ENCODE assay signal across 16 cellular contexts in the genomic region with DNA sequence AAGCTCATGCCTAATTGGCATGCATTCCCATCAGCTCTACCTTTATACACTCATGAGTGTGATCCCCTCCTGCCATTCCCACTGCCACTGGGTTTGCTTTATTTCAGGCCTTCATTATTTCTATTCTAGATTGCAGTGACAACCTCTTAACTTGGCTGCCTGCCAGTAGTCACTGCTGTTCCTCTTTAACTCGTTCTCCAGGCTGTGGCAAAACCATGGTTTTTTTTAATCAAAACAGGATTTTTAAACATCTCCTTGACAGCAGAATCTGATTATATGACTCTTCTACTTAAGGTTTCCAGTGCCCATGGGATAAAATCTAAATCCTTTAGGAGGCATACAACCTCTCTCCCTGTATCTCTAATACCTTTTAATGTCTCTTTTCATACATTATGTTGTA.
DNase-seq lines count a peak whose midpoint lies in the region; ATAC-seq, FAIRE-seq and TF ChIP-seq lines count a peak whose summit lies in the region.
"Had no signal": no experiment of that assay in that cellular context is flagged by ENCODE, and none has a peak within 500 bp of the region (broad histone marks: within the 10 kb centered on the region; RNA-seq: fewer than 3 reads in every experiment).

No MANE protein-coding gene starts in this region.

- H3K27me3 ChIP-seq in neuronal stem cell (ENCODE audit: control insufficient read depth in 3 of 3, insufficient read depth in 3 of 3, low read depth in 1 of 3, low read length in 3 of 3) (no peaks in the 10 kb centered on the region), HepG2 (ENCODE audit: control insufficient read depth in 1 of 2, insufficient read depth in 2 of 2, low read length in 2 of 2) (no peaks in the 10 kb centered on the region)

- CTCF ChIA-PET in HepG2 (lab: Yijun Ruan, JAX; ENCODE audit: low intra/inter-chr PET ratio, low total read pairs): no interaction called here

- H3K9me3 ChIP-seq in neuronal stem cell (replicated peaks in 1 of 2; ENCODE audit: control insufficient read depth in 2 of 2, insufficient read depth in 1 of 2, low read depth in 1 of 2, low read length in 2 of 2): no peaks in the 10 kb centered on the region
- no peaks in the 10 kb centered on the region for H3K9me3 ChIP-seq in HepG2 (ENCODE audit: low read length)

- H4K8ac ChIP-seq in neuronal stem cell (ENCODE audit: low read depth, low read length): no peak overlapping the region

- intact Hi-C loops in HepG2 (cut with micrococcal nuclease; ENCODE audit: unreplicated experiment) (no loop called here), Right ventricle myocardium inferior (cut with DNase I) (no loop called here)

- TF ChIP-seq POLR2A in HepG2 (IDR thresholded peaks at IDR 0.05; ENCODE audit: insufficient read depth in 1 of 2, low read depth in 2 of 2, low read length in 2 of 2): no peak

- ATAC-seq in HepG2: no peak
- no peak for ATAC-seq in stimulated activated effector memory CD8-positive, alpha-beta T cell treated with anti-CD3 and anti-CD28 coated beads, Interleukin-12 subunit alpha, Interleukin-12 subunit beta, amount 100 ng/mL, for 72 hours
- ATAC-seq in Right ventricle myocardium inferior: no peak

- H3K79me2 ChIP-seq in HepG2 (ENCODE audit: insufficient read depth, low read length): no peaks in the 10 kb centered on the region

- H4K91ac ChIP-seq in neuronal stem cell (ENCODE audit: low read depth, low read length, poor library complexity): no peak overlapping the region

- H3K79me1 ChIP-seq in neuronal stem cell (ENCODE audit: low read depth, low read length): no peaks in the 10 kb centered on the region

- no peak overlapping the region for H3K4me2 ChIP-seq in neuronal stem cell (ENCODE audit: insufficient read depth, low read length, poor library complexity, severe bottlenecking)
- no peak overlapping the region for H3K4me2 ChIP-seq in HepG2 (ENCODE audit: low read depth, low read length)

- H3K9me3 Mint-ChIP-seq in stimulated activated effector memory CD8-positive, alpha-beta T cell treated with anti-CD3 and anti-CD28 coated beads, Interleukin-12 subunit alpha, Interleukin-12 subunit beta, amount 100 ng/mL, for 72 hours: peaks cover 18% of the 10 kb centered on the region
- H3K9me3 Mint-ChIP-seq: activated T-helper 1 cell treated with anti-CD3 and anti-CD28 coated beads, Interleukin-12 subunit alpha, Interleukin-12 subunit beta, Interleukin-2, Interleukin-4 antibody, amounts not matched to agents 30 ng/mL and 10 ng/mL and 1 ng/mL, durations not matched to agents 14 hours and 24 hours and 36 hours; H9 had no signal

- TF ChIP-seq EP300 in HepG2 (IDR thresholded peaks at IDR 0.05; ENCODE audit: low read depth in 2 of 2, low read length in 2 of 2): no peak
- no peak for TF ChIP-seq EP300 in HepG2 (CRISPR knock-in tag; IDR thresholded peaks at IDR 0.05; ENCODE audit: borderline replicate concordance)

- no peak overlapping the region for H2BK120ac ChIP-seq in neuronal stem cell (ENCODE audit: low read depth, low read length)

- H3K36me3 ChIP-seq in neuronal stem cell (replicated peaks in 1 of 2; ENCODE audit: control insufficient read depth in 2 of 2, insufficient read depth in 2 of 2, low read length in 2 of 2) (no peaks in the 10 kb centered on the region), HepG2 (replicated peaks in 1 of 2; ENCODE audit: control insufficient read depth in 1 of 2, insufficient read depth in 2 of 2, low read length in 2 of 2) (no peaks in the 10 kb centered on the region)

- in situ Hi-C loops in KBM-7 (cut with MboI; ENCODE audit: low pct_unique_long_range_greater_than_20kb, low sequenced_read_pairs): no loop called here
- in situ Hi-C loops in astrocyte of the cerebellum (cut with HindIII; ENCODE audit: low sequenced_read_pairs): no loop called here
- in situ Hi-C loops in HepG2 (cut with HindIII; ENCODE audit: extremely low pct_ligation_motif_present, low pct_unique_long_range_greater_than_20kb): no loop called here

- H3K9ac ChIP-seq in neuronal stem cell (ENCODE audit: low read depth, low read length, poor library complexity) (no peak overlapping the region), HepG2 (ENCODE audit: insufficient read depth, low read depth, low read length) (no peak overlapping the region)

- H3K4me1 ChIP-seq in neuronal stem cell (ENCODE audit: control insufficient read depth in 2 of 2, insufficient read depth in 1 of 2, low read depth in 1 of 2, low read length in 2 of 2): no peaks in the 10 kb centered on the region
- H3K4me1 ChIP-seq in HepG2 (ENCODE audit: insufficient read depth, low read length): no peaks in the 10 kb centered on the region

- H3K18ac ChIP-seq in neuronal stem cell (ENCODE audit: low read length): no peak overlapping the region

- H4K20me1 ChIP-seq in HepG2 (ENCODE audit: insufficient read depth, low read length): no peaks in the 10 kb centered on the region

- H3K27ac ChIP-seq in neuronal stem cell (replicated peaks; ENCODE audit: low read length) (no peak overlapping the region), HepG2 (ENCODE audit: extremely low read length, insufficient read depth, low read length) (no peak overlapping the region)
- H3K27ac ChIP-seq: dorsolateral prefrontal cortex, skin epidermis had no signal

- H3K4me3 Mint-ChIP-seq in stimulated activated effector memory CD8-positive, alpha-beta T cell treated with anti-CD3 and anti-CD28 coated beads, Interleukin-12 subunit alpha, Interleukin-12 subunit beta, amount 100 ng/mL, for 72 hours: no peak overlapping the region
- H3K4me3 Mint-ChIP-seq: activated T-helper 1 cell treated with anti-CD3 and anti-CD28 coated beads, Interleukin-12 subunit alpha, Interleukin-12 subunit beta, Interleukin-2, Interleukin-4 antibody, amounts not matched to agents 30 ng/mL and 10 ng/mL and 1 ng/mL, durations not matched to agents 14 hours and 24 hours and 36 hours; H9 had no signal

- no peak for FAIRE-seq in HepG2 (lab: Jason Lieb, UNC)

- POLR2A ChIA-PET in HepG2 (lab: Yijun Ruan, JAX): no interaction called here

- TF ChIP-seq CTCF in astrocyte of the cerebellum (IDR thresholded peaks at IDR 0.05; ENCODE audit: low read depth, low read length, missing control alignments) (no peak), HepG2 (CRISPR knock-in tag; IDR thresholded peaks at IDR 0.05) (no peak)

- TF ChIP-seq RAD21 in HepG2 (CRISPR knock-in tag; IDR thresholded peaks at IDR 0.05): no peak

- H2BK12ac ChIP-seq in neuronal stem cell (ENCODE audit: low read length): no peak overlapping the region

- H2BK15ac ChIP-seq in neuronal stem cell (ENCODE audit: low read length): no peak overlapping the region

- no peaks in the 10 kb centered on the region for H3K36me3 Mint-ChIP-seq in stimulated activated effector memory CD8-positive, alpha-beta T cell treated with anti-CD3 and anti-CD28 coated beads, Interleukin-12 subunit alpha, Interleukin-12 subunit beta, amount 100 ng/mL, for 72 hours

- no CpG with 5 or more reads among the region's 1 CpG for WGBS in neuronal stem cell (ENCODE audit: extremely low coverage in 2 of 2, insufficient read length in 2 of 2, insufficient replicate concordance in 1 of 2), 2 donors
- WGBS in HepG2 (ENCODE audit: low lambda C conversion rate): 0% methylated on average over 1 of the region's 1 CpG

- peak overlapping the region; percentile 5 for H2AFZ ChIP-seq in neuronal stem cell (ENCODE audit: low read length)
- H2AFZ ChIP-seq in HepG2 (ENCODE audit: low read length): no peak overlapping the region

- H3K27ac Mint-ChIP-seq in stimulated activated effector memory CD8-positive, alpha-beta T cell treated with anti-CD3 and anti-CD28 coated beads, Interleukin-12 subunit alpha, Interleukin-12 subunit beta, amount 100 ng/mL, for 72 hours: no peak overlapping the region
- H3K27ac Mint-ChIP-seq: activated T-helper 1 cell treated with anti-CD3 and anti-CD28 coated beads, Interleukin-12 subunit alpha, Interleukin-12 subunit beta, Interleukin-2, Interleukin-4 antibody, amounts not matched to agents 30 ng/mL and 10 ng/mL and 1 ng/mL, durations not matched to agents 14 hours and 24 hours and 36 hours; H9 had no signal

- H2AK5ac ChIP-seq in neuronal stem cell (ENCODE audit: low read depth, low read length): no peak overlapping the region

- BruUV-seq in HepG2 (replicated peaks; lab: Mats Ljungman, UMichigan): no TSS peak

- H3K14ac ChIP-seq in neuronal stem cell (ENCODE audit: low read length): no peak overlapping the region

- H3K23ac ChIP-seq in neuronal stem cell (ENCODE audit: low read depth, low read length, poor library complexity): no peak overlapping the region

- DNase-seq in KBM-7 (peak; percentile 21), NCI-H345 treated with DMSO at 0.1 percent for 48 hours (lab: John Stamatoyannopoulos, UW; ENCODE audit: unreplicated experiment) (peak; percentile 4), astrocyte of the cerebellum (ENCODE audit: low read depth) (peak; percentile 2), neuronal stem cell (ENCODE audit: low spot score) (no peak), HepG2 (ENCODE audit: low spot score) (no peak), iPS-NIHi7 (ENCODE audit: extremely low spot score) (no peak), Right ventricle myocardium inferior (ENCODE audit: missing footprints) (no peak)
- DNase-seq in stimulated activated effector memory CD8-positive, alpha-beta T cell treated with anti-CD3 and anti-CD28 coated beads, Interleukin-12 subunit alpha, Interleukin-12 subunit beta, amount 100 ng/mL, for 72 hours (ENCODE audit: low spot score in 2 of 2): no peak
- DNase-seq: activated CD4-positive, alpha-beta T cell treated with anti-CD3 and anti-CD28 coated beads, Interleukin-2, amount 50 U/mL, for 48 hours; H9; mammary epithelial cell; NCI-H2107; T1000 had no signal

- no peaks in the 10 kb centered on the region for H3K4me1 Mint-ChIP-seq in stimulated activated effector memory CD8-positive, alpha-beta T cell treated with anti-CD3 and anti-CD28 coated beads, Interleukin-12 subunit alpha, Interleukin-12 subunit beta, amount 100 ng/mL, for 72 hours
- H3K4me1 Mint-ChIP-seq: H9 had no signal

- H2BK5ac ChIP-seq in neuronal stem cell (ENCODE audit: low read length): no peak overlapping the region

- H3K4ac ChIP-seq in neuronal stem cell (ENCODE audit: low read length): no peak overlapping the region

- H3K4me3 ChIP-seq in astrocyte of the cerebellum (ENCODE audit: low read depth, low read length) (no peak overlapping the region), neuronal stem cell (ENCODE audit: low read length in 2 of 2) (no peak overlapping the region), HepG2 (replicated peaks in 1 of 3; ENCODE audit: insufficient read depth in 1 of 3, low read depth in 2 of 3, low read length in 3 of 3) (no peak overlapping the region)
- H3K4me3 ChIP-seq: dorsolateral prefrontal cortex, skin epidermis had no signal

TF ChIP-seq in HepG2, 621 proteins besides CTCF, POLR2A, EP300 and RAD21 (continues in another document):
- TF ChIP-seq, protein P1, sequence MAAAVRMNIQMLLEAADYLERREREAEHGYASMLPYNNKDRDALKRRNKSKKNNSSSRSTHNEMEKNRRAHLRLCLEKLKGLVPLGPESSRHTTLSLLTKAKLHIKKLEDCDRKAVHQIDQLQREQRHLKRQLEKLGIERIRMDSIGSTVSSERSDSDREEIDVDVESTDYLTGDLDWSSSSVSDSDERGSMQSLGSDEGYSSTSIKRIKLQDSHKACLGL (CRISPR knock-in tag; IDR thresholded peaks at IDR 0.05): no peak
- TF ChIP-seq CAMTA2 (CRISPR knock-in tag; IDR thresholded peaks at IDR 0.05; ENCODE audit: borderline replicate concordance): no peak
- no peak for TF ChIP-seq EEA1 (CRISPR knock-in tag; IDR thresholded peaks at IDR 0.05; ENCODE audit: borderline replicate concordance)
- no peak for TF ChIP-seq SP5 (CRISPR knock-in tag; IDR thresholded peaks at IDR 0.05; ENCODE audit: borderline replicate concordance, low read depth)

Comparison
In these comparisons a context has a peak if more than half of its experiments do, and no peak if none do; other contexts are left out.
1. DNase-seq: peak in KBM-7 (single experiment), NCI-H345 treated with DMSO at 0.1 percent for 48 hours (single experiment) and astrocyte of the cerebellum (single experiment); none in neuronal stem cell (single experiment), HepG2 (single experiment), iPS-NIHi7 (single experiment), stimulated activated effector memory CD8-positive, alpha-beta T cell treated with anti-CD3 and anti-CD28 coated beads, Interleukin-12 subunit alpha, Interleukin-12 subunit beta, amount 100 ng/mL, for 72 hours (0 of 2) and Right ventricle myocardium inferior (single experiment).